In genomic region chr3:186002884-186003472, GRCh38 we compare ENCODE assay signal across 9 cellular contexts.
A peak's percentile ranks its signal among the peaks of the same experiment; 100 is the strongest.
DNase-seq lines count a peak whose midpoint lies in the region; ATAC-seq and TF ChIP-seq lines count a peak whose summit lies in the region.
"Had no signal": no experiment of that assay in that cellular context is flagged by ENCODE, and none has a peak within 500 bp of the region (broad histone marks: within the 10 kb centered on the region; RNA-seq: fewer than 3 reads in every experiment).

No MANE protein-coding gene starts in this region.

- ATAC-seq in GM21619 (IDR thresholded peaks at IDR 0.05; ENCODE audit: unreplicated experiment) = peak; percentile 65
- ATAC-seq in GM21390 (IDR thresholded peaks at IDR 0.05; ENCODE audit: unreplicated experiment) = no peak

- POLR2A ChIA-PET in RWPE1 (lab: Yijun Ruan, JAX; ENCODE audit: low non-redundant PET) = no interaction called here

- no peak for TF ChIP-seq POLR2A in vagina (IDR thresholded peaks at IDR 0.05)

- CTCF ChIA-PET in RWPE1 (lab: Yijun Ruan, JAX) = interaction anchor here (0.6 to 1.3 kb wide), 3 partner anchors 222 to 1037 kb away, joined by 3 to 8 read pairs (median 3); no protein-coding TSS in a partner anchor

- H3K27ac ChIP-seq in C4-2B (no peak overlapping the region), RWPE1 (no peak overlapping the region), vagina (no peak overlapping the region)

- no peaks in the 10 kb centered on the region for H3K27me3 ChIP-seq in vagina

- no peaks in the 10 kb centered on the region for H3K4me1 ChIP-seq in vagina

- no peaks in the 10 kb centered on the region for H3K36me3 ChIP-seq in vagina

- peak; percentile 6 for DNase-seq in RWPE1 (ENCODE audit: low spot score)
- DNase-seq in glomerular visceral epithelial cell (ENCODE audit: extremely low spot score) = peak; percentile 3
- no peak for DNase-seq in vagina (ENCODE audit: extremely low spot score in 2 of 2)
- no peak for DNase-seq in NCI-H69 (lab: John Stamatoyannopoulos, UW)
- DNase-seq in hippocampal formation (lab: John Stamatoyannopoulos, UW) = no peak
- DNase-seq: cerebellar nuclear complex had no signal

- intact Hi-C loops in vagina (cut with DNase I) = no loop called here

- TF ChIP-seq CTCF in C4-2B (conservative IDR thresholded peaks at IDR 0.05) (peak; percentile 47), RWPE1 (conservative IDR thresholded peaks at IDR 0.05; ENCODE audit: low read depth) (no peak), vagina (IDR thresholded peaks at IDR 0.05) (no peak)

- no peak overlapping the region for H3K4me3 ChIP-seq in vagina

- H3K9me3 ChIP-seq in vagina = no peaks in the 10 kb centered on the region

Comparison
In these comparisons a context has a peak if more than half of its experiments do, and no peak if none do; other contexts are left out.
1. DNase-seq: peak in RWPE1 (single experiment) and glomerular visceral epithelial cell (single experiment); none in vagina (0 of 2), NCI-H69 (single experiment) and hippocampal formation (0 of 2).